Comparison of ENCODE assay signal across 1 cellular context in genomic region chr3:160196511-160197104, GRCh38.
TF ChIP-seq lines count a peak whose summit lies in the region.

No MANE protein-coding gene starts in this region.

TF ChIP-seq in A549, 52 proteins besides CTCF, POLR2A, EP300 and RAD21 (continued from another document):
- TF ChIP-seq USF2 (IDR thresholded peaks at IDR 0.05) (no peak), MYC (IDR thresholded peaks at IDR 0.05; ENCODE audit: borderline replicate concordance, low read length) (no peak), BCL3 (IDR thresholded peaks at IDR 0.05) (no peak), FOSL2 (IDR thresholded peaks at IDR 0.05) (no peak), FOSL2 (CRISPR knock-in tag; IDR thresholded peaks at IDR 0.05) (no peak), ESRRA (IDR thresholded peaks at IDR 0.05; ENCODE audit: borderline replicate concordance, low read length) (no peak), ATOH8 (CRISPR knock-in tag; IDR thresholded peaks at IDR 0.05; ENCODE audit: low read depth) (no peak), CEBPB (IDR thresholded peaks at IDR 0.05) (no peak), TFCP2L1 (CRISPR knock-in tag; IDR thresholded peaks at IDR 0.05) (no peak), PBX3 (IDR thresholded peaks at IDR 0.05) (no peak), BHLHE40 (IDR thresholded peaks at IDR 0.05; ENCODE audit: low read depth, low read length) (no peak), EHF (CRISPR knock-in tag; IDR thresholded peaks at IDR 0.05) (no peak)
